9 cellular contexts compared by ENCODE assay signal in the genomic region with DNA sequence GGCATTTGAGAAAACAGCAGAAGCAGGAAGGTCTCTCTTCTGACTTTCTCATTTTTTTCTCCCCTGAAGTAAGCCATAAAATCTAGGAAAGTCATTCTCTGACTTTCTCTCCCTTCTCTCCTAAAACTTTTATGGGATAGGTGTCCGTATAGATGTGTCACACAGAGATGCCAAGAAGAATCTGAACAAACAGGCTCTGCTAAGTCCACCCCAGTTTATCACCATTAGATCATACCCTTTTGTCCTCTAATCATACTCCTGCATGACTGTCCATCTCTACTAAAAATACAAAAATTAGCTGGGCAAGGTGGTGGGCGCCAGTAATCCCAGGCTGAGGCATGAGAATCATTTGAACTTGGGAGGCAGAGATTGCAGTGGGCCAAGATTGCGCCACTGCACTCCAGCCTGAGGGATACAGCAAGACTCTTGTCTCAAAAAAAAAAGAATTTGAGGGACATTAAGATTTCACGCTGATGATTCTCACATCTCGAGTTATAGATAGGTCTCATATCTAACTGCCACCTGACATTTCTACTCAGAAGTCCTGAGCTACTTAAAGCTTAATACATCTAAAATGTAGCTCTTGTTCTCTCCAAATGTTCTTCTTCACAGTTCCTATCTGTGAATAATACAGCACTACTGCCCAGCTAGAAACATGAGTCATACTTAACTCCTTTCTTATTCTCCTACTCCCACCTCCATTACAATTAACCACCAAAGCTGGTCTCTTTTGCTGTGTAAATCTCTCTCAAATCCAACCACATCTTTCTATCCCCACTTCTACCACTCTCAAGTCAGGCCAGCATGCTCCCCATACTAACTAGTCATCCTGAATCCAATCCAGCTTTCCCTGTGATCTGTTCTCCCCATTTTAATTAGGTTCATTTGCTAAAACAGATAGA. TPM values are rescaled to one million over a fixed set of nuclear protein-coding genes. Genes with fewer than 3 reads are reported as not detected.
A peak's percentile ranks its signal among the peaks of the same experiment; 100 is the strongest.
DNase-seq lines count a peak whose midpoint lies in the region; ATAC-seq lines count a peak whose summit lies in the region.
"Had no signal": no experiment of that assay in that cellular context is flagged by ENCODE, and none has a peak within 500 bp of the region (broad histone marks: within the 10 kb centered on the region; RNA-seq: fewer than 3 reads in every experiment).

No MANE protein-coding gene starts in this region.

- no peaks in the 10 kb centered on the region for H3K27me3 Mint-ChIP-seq in activated naive CD8-positive, alpha-beta T cell treated with anti-CD3 and anti-CD28 coated beads, Interleukin-2, amount 50 U/mL, for 24 hours
- H3K27me3 Mint-ChIP-seq in immature natural killer cell (ENCODE audit: low read depth in 3 of 3): peaks cover 0 to 5% (median 4%) of the 10 kb centered on the region in 3 donors

- peaks cover 46% of the 10 kb centered on the region for H3K36me3 Mint-ChIP-seq in activated naive CD8-positive, alpha-beta T cell treated with anti-CD3 and anti-CD28 coated beads, Interleukin-2, amount 50 U/mL, for 24 hours (ENCODE audit: low read depth)
- peaks cover 0 to 15% (median 5%) of the 10 kb centered on the region in 3 donors for H3K36me3 Mint-ChIP-seq in immature natural killer cell

- H3K4me3 Mint-ChIP-seq in activated naive CD8-positive, alpha-beta T cell treated with anti-CD3 and anti-CD28 coated beads, Interleukin-2, amount 50 U/mL, for 24 hours: no peak overlapping the region
- no peak overlapping the region for H3K4me3 Mint-ChIP-seq in immature natural killer cell

- H3K27ac Mint-ChIP-seq in activated naive CD8-positive, alpha-beta T cell treated with anti-CD3 and anti-CD28 coated beads, Interleukin-2, amount 50 U/mL, for 24 hours: peak overlapping the region; percentile 14
- H3K27ac Mint-ChIP-seq in immature natural killer cell: peak overlapping the region in 5 of 6 donors; percentile 11 to 78 (median 36)

- H3K9me3 Mint-ChIP-seq in activated naive CD8-positive, alpha-beta T cell treated with anti-CD3 and anti-CD28 coated beads, Interleukin-2, amount 50 U/mL, for 24 hours: no peaks in the 10 kb centered on the region
- H3K9me3 Mint-ChIP-seq in immature natural killer cell: no peaks in the 10 kb centered on the region

- ATAC-seq in HG02938 (IDR thresholded peaks at IDR 0.05; ENCODE audit: unreplicated experiment): peak; percentile 61
- ATAC-seq in activated naive CD8-positive, alpha-beta T cell treated with anti-CD3 and anti-CD28 coated beads, Interleukin-2, amount 50 U/mL, for 24 hours: peak; percentile 83

- peak; percentile 49 for DNase-seq in AG08395 (ENCODE audit: low spot score)
- no peak for DNase-seq in activated naive CD8-positive, alpha-beta T cell treated with anti-CD3 and anti-CD28 coated beads, Interleukin-2, amount 50 U/mL, for 24 hours
- no peak for DNase-seq in immature natural killer cell
- no peak for DNase-seq in NCI-H1105 treated with DMSO at 0.1 percent for 48 hours (lab: John Stamatoyannopoulos, UW)
- DNase-seq in activated gamma-delta T cell treated with Interleukin-2 at 50 U/mL for 16 hours: no peak
- DNase-seq in stimulated activated CD4-positive, alpha-beta T cell treated with anti-CD3 and anti-CD28 coated beads, Interleukin-2, amount 100 ng/mL, for 24 hours: no peak
- no peak for DNase-seq in NAMALWA (ENCODE audit: low spot score)
- DNase-seq: NK-92 treated with Interleukin-12 subunit alpha and Interleukin-12 subunit beta, amount 100 ng/mL, for 24 hours had no signal

- H3K4me1 Mint-ChIP-seq in activated naive CD8-positive, alpha-beta T cell treated with anti-CD3 and anti-CD28 coated beads, Interleukin-2, amount 50 U/mL, for 24 hours: peaks cover 36% of the 10 kb centered on the region
- peaks cover 37 to 62% of the 10 kb centered on the region in 2 donors for H3K4me1 Mint-ChIP-seq in immature natural killer cell

RNA-seq across cellular contexts. Expression of gene ZNF644, which starts 47.7 kb away (rescaled TPM):
- polyA plus RNA-seq in immature natural killer cell: 10 to 100 TPM; 32.6 to 53.9 (median 34.0) TPM
